ENCODE assay signal across 20 cellular contexts in the genomic region with DNA sequence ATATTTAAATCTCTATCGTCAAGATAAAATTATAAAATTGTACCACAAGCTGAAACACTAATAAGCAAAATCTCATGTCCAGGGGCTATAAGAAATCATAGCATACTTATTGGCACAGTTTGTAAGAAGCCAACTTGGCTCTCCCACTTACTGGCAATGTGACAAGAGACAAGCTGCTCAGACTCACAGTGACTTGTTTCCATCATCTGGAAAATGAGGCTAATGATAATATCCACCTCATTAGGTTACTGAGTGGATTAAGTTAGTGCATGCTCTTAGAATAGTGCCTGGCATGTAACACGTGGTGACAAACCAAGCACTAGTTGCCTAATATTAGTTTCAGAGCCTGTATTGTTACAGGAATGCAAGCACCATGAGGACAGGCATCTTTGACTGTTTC.
"Had no signal": no experiment of that assay in that cellular context is flagged by ENCODE, and none has a peak within 500 bp of the region (broad histone marks: within the 10 kb centered on the region; RNA-seq: fewer than 3 reads in every experiment).

No MANE protein-coding gene starts in this region.

- H3K9me3 ChIP-seq: esophagus muscularis mucosa, neutrophil, suprapubic skin, thyroid gland, upper lobe of left lung, uterus had no signal

- H3K27me3 ChIP-seq: esophagus muscularis mucosa, foreskin keratinocyte, hepatocyte, suprapubic skin, thyroid gland, upper lobe of left lung, uterus had no signal

- H3K79me2 ChIP-seq: hepatocyte had no signal

- DNase-seq: effector memory CD8-positive, alpha-beta T cell; foreskin keratinocyte; head of caudate nucleus; kidney glomerular epithelial cell; mammary epithelial cell; naive thymus-derived CD4-positive, alpha-beta T cell; posterior cingulate gyrus; right cardiac atrium; stimulated activated CD4-positive, alpha-beta T cell treated with anti-CD3 and anti-CD28 coated beads, Interleukin-4, amount 100 ng/mL, for 1 hour; stimulated activated CD8-positive, alpha-beta memory T cell treated with anti-CD3 and anti-CD28 coated beads, Interleukin-4, amount 100 ng/mL, for 48 hours; stimulated activated naive CD8-positive, alpha-beta T cell treated with anti-CD3 and anti-CD28 coated beads, Interleukin-15, Interleukin-2, amounts not matched to agents 100 U/mL and 50 U/mL, for 24 hours; thyroid gland; upper lobe of left lung; uterus had no signal

- H3K27ac ChIP-seq: epithelial cell of prostate, esophagus muscularis mucosa, foreskin keratinocyte, hepatocyte, neutrophil, suprapubic skin, thyroid gland, upper lobe of left lung, uterus had no signal

- H3K4me3 ChIP-seq: esophagus muscularis mucosa, hepatocyte, suprapubic skin, thyroid gland, upper lobe of left lung, uterus had no signal

- H3K36me3 ChIP-seq: neutrophil, thyroid gland, upper lobe of left lung, uterus had no signal

- H3K4me1 ChIP-seq: esophagus muscularis mucosa, foreskin keratinocyte, upper lobe of left lung, uterus had no signal

- H2AFZ ChIP-seq: hepatocyte had no signal

- H3K4me2 ChIP-seq: hepatocyte had no signal

- ATAC-seq: effector memory CD8-positive, alpha-beta T cell; foreskin keratinocyte; naive thymus-derived CD4-positive, alpha-beta T cell; right cardiac atrium; stimulated activated effector memory CD8-positive, alpha-beta T cell treated with anti-CD3 and anti-CD28 coated beads, Interleukin-12 subunit alpha, Interleukin-12 subunit beta, amount 100 ng/mL, for 72 hours; stimulated activated naive CD8-positive, alpha-beta T cell treated with anti-CD3 and anti-CD28 coated beads, Interleukin-15, Interleukin-2, amounts not matched to agents 100 U/mL and 50 U/mL, for 24 hours had no signal
